In genomic region chr19:58380736-58381459, GRCh38 we compare ENCODE assay signal across 1 cellular context.
A peak's percentile ranks its signal among the peaks of the same experiment; 100 is the strongest.
TF ChIP-seq lines count a peak whose summit lies in the region.

Gene ZNF837 (minus strand): TSS chr19:58381030. CDS start chr19:58369332, 11,698 bp downstream.

TF ChIP-seq in K562, 482 proteins besides CTCF, POLR2A, EP300 and RAD21 (continued from another document and continues in another):
- peak; percentile 88 for TF ChIP-seq E2F8 (IDR thresholded peaks at IDR 0.05; ENCODE audit: low read depth, partially characterized antibody)
- no peak for TF ChIP-seq MTA2 (IDR thresholded peaks at IDR 0.05; ENCODE audit: low read depth)
- TF ChIP-seq ZNF778 (CRISPR knock-in tag; IDR thresholded peaks at IDR 0.05): no peak
- TF ChIP-seq NFE2 (IDR thresholded peaks at IDR 0.05; ENCODE audit: low read depth): peak; percentile 14; the same call in 1 of the 2 replicates
- TF ChIP-seq FOSL1 (tag; conservative IDR thresholded peaks at IDR 0.05): peak; percentile 72
- TF ChIP-seq ZBTB40 (IDR thresholded peaks at IDR 0.05): peak; percentile 99
- TF ChIP-seq ZBTB40 (CRISPR knock-in tag; IDR thresholded peaks at IDR 0.05): no peak
- TF ChIP-seq CTBP1 (IDR thresholded peaks at IDR 0.05; ENCODE audit: borderline replicate concordance): peak; percentile 91
- no peak for TF ChIP-seq PREB (CRISPR knock-in tag; IDR thresholded peaks at IDR 0.05)
- TF ChIP-seq ZBTB1 (CRISPR knock-in tag; IDR thresholded peaks at IDR 0.05; ENCODE audit: borderline replicate concordance, low read depth): peak; percentile 75; the same call in 1 of the 2 replicates
- TF ChIP-seq GTF2A2 (tag; IDR thresholded peaks at IDR 0.05): no peak
- no peak for TF ChIP-seq ZKSCAN8 (CRISPR knock-in tag; IDR thresholded peaks at IDR 0.05)
- TF ChIP-seq JUND (IDR thresholded peaks at IDR 0.05; ENCODE audit: borderline replicate concordance, low read depth, low read length): peak; percentile 69
- TF ChIP-seq JUND (tag; IDR thresholded peaks at IDR 0.05; ENCODE audit: borderline replicate concordance, low read depth, low read length): peak; percentile 39; the same call in 1 of the 3 replicates
- peak; percentile 96 for TF ChIP-seq RBBP5 (IDR thresholded peaks at IDR 0.05; ENCODE audit: borderline replicate concordance, insufficient read depth, low read length, poor library complexity, severe bottlenecking)
- no peak for TF ChIP-seq IRF1 (CRISPR knock-in tag; IDR thresholded peaks at IDR 0.05; ENCODE audit: borderline replicate concordance)
- TF ChIP-seq SMAD2 (IDR thresholded peaks at IDR 0.05; ENCODE audit: low read depth, low read length): no peak
- TF ChIP-seq XRCC3 (IDR thresholded peaks at IDR 0.05): no peak
- TF ChIP-seq ZBTB11 (CRISPR knock-in tag; IDR thresholded peaks at IDR 0.05): peak; percentile 99 to 100 (median 99)
- peak; percentile 97 for TF ChIP-seq BMI1 (IDR thresholded peaks at IDR 0.05; ENCODE audit: low read length)
- no peak for TF ChIP-seq ZNF707 (CRISPR knock-in tag; conservative IDR thresholded peaks at IDR 0.05)
- TF ChIP-seq SMAD3 (CRISPR knock-in tag; conservative IDR thresholded peaks at IDR 0.05): no peak
- TF ChIP-seq ZBTB2 (IDR thresholded peaks at IDR 0.05): 0 out of 2 replicates have a peak, but pooled peaks have one; percentile 43
- peak; percentile 86; the same call in 1 of the 2 replicates for TF ChIP-seq REST (CRISPR knock-in tag; IDR thresholded peaks at IDR 0.05; ENCODE audit: low read depth)
- no peak for TF ChIP-seq ZNF830 (CRISPR knock-in tag; IDR thresholded peaks at IDR 0.05)
- TF ChIP-seq ERF (CRISPR knock-in tag; IDR thresholded peaks at IDR 0.05): peak; percentile 96
- peak; percentile 60; the same call in 1 of the 2 replicates for TF ChIP-seq HIVEP1 (CRISPR knock-in tag; IDR thresholded peaks at IDR 0.05)
- TF ChIP-seq ZNF384 (IDR thresholded peaks at IDR 0.05; ENCODE audit: low read depth, low read length): 0 out of 2 replicates have a peak, but pooled peaks have one; percentile 23
- TF ChIP-seq KDM4B (IDR thresholded peaks at IDR 0.05; ENCODE audit: borderline replicate concordance in 2 of 2, low read depth in 1 of 2): peak in 1 of 2 experiments; percentile 96; a peak in 1 of 4 replicates
- no peak for TF ChIP-seq ZNF41 (CRISPR knock-in tag; conservative IDR thresholded peaks at IDR 0.05)
- TF ChIP-seq SMC3 (conservative IDR thresholded peaks at IDR 0.05; ENCODE audit: insufficient read depth, low read depth, low read length): peak; percentile 37; the same call in 1 of the 2 replicates
- peak; percentile 94 for TF ChIP-seq MEIS2 (IDR thresholded peaks at IDR 0.05; ENCODE audit: partially characterized antibody)
- TF ChIP-seq HCFC1 (IDR thresholded peaks at IDR 0.05; ENCODE audit: low read depth, low read length): peak; percentile 80
- no peak for TF ChIP-seq PPARD (CRISPR knock-in tag; IDR thresholded peaks at IDR 0.05)
- peak; percentile 80 for TF ChIP-seq CCNT2 (IDR thresholded peaks at IDR 0.05; ENCODE audit: borderline replicate concordance, extremely low read depth, insufficient read length, low read depth, low read length)
- peak; percentile 95 for TF ChIP-seq SIN3B (IDR thresholded peaks at IDR 0.05; ENCODE audit: low read depth)
- no peak for TF ChIP-seq ZNF764 (CRISPR knock-in tag; IDR thresholded peaks at IDR 0.05; ENCODE audit: low read depth)
